ENCODE assay signal across 8 cellular contexts in the genomic region with DNA sequence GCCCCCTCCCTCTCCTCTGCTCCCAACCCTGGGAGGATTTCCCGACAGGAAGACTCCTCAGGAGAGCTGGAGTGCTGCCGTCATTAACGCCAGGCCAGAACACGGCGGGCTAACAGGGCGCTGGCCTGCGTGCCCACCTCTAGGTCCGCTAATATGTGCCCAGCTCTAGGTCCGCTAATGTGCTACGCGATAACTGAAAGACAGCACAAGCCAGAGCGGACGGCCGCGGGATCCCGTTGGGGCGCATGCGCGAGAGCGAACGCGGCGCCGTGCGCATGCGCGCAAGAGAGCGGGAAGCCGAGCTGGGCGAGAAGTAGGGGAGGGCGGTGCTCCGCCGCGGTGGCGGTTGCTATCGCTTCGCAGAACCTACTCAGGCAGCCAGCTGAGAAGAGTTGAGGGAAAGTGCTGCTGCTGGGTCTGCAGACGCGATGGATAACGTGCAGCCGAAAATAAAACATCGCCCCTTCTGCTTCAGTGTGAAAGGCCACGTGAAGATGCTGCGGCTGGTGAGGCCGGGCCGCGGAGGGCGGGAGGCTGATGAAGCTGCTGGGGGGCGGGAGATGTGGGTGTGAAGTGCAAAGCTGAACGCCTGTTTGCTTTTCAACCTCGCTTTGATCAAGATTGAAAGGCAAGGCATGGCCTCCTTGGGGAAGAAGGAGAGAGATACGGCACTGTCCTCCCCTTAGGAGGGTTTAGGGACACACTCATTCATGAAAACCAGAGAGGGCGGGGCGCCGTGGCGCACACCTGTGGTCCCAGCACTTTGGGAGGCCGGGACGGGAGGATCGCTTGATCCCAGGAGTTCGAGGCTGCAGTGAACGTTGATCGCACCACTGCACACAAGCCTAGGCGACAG. TPM values are rescaled to one million over a fixed set of nuclear protein-coding genes. Genes with fewer than 3 reads are reported as not detected.
A peak's percentile ranks its signal among the peaks of the same experiment; 100 is the strongest.
DNase-seq lines count a peak whose midpoint lies in the region; ATAC-seq, FAIRE-seq and TF ChIP-seq lines count a peak whose summit lies in the region.

A gene with protein sequence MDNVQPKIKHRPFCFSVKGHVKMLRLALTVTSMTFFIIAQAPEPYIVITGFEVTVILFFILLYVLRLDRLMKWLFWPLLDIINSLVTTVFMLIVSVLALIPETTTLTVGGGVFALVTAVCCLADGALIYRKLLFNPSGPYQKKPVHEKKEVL (plus strand): TSS at position 289 of the 856 bp plus-strand sequence. CDS start 140 bp downstream, at position 429.

- H3K9ac ChIP-seq in kidney (ENCODE audit: low read length in 2 of 2) = peak within 1 kb of the TSS; percentile 91 to 99

- peaks cover 16 to 23% of the 10 kb centered on the region in 2 donors for H3K4me1 ChIP-seq in kidney (ENCODE audit: control insufficient read depth in 1 of 2, insufficient read depth in 1 of 2, low read depth in 1 of 2, low read length in 2 of 2)

- H3K4me3 ChIP-seq in AG09309 (ENCODE audit: control insufficient read depth, low read depth, low read length) = peak within 1 kb of the TSS; percentile 93
- peak within 1 kb of the TSS; percentile 88 to 95 for H3K4me3 ChIP-seq in kidney (ENCODE audit: low read length in 2 of 2)

- peak within 1 kb of the TSS; percentile 91 for H3K4me3 Mint-ChIP-seq in central memory CD8-positive, alpha-beta T cell

- no peaks in the 10 kb centered on the region for H3K36me3 ChIP-seq in kidney (ENCODE audit: control insufficient read depth in 1 of 2, insufficient read depth in 2 of 2, low read length in 2 of 2)

- no peaks in the 10 kb centered on the region for H3K9me3 Mint-ChIP-seq in central memory CD8-positive, alpha-beta T cell

- TF ChIP-seq CTCF in AG09309 (IDR thresholded peaks at IDR 0.05; ENCODE audit: control insufficient read depth, insufficient read depth, low read depth, low read length, missing control alignments) (no peak), kidney (IDR thresholded peaks at IDR 0.05; ENCODE audit: borderline replicate concordance, extremely low read depth, insufficient read depth) (no peak)

- FAIRE-seq in kidney (lab: Jason Lieb, UNC) = no peak

- peak; percentile 31 for DNase-seq in AG09309 (ENCODE audit: low read depth)
- DNase-seq in NCI-H460 (ENCODE audit: extremely low read depth, low read depth) = peak; percentile 90
- DNase-seq in activated CD4-positive, CD25-positive, alpha-beta regulatory T cell treated with anti-CD3 and anti-CD28 coated beads, Interleukin-2, amount 50 U/mL, for 72 hours = peak; percentile 95
- peak; percentile 87 to 88 for DNase-seq in central memory CD8-positive, alpha-beta T cell (ENCODE audit: low spot score in 2 of 2)
- DNase-seq in kidney = peak; percentile 96
- peak; percentile 79 to 87 (median 81) for DNase-seq in stimulated activated CD4-positive, alpha-beta T cell treated with anti-CD3 and anti-CD28 coated beads, Interleukin-12 subunit alpha, Interleukin-12 subunit beta, amount 100 ng/mL, for 48 hours (ENCODE audit: low read depth in 2 of 3, low spot score in 1 of 3)

- ATAC-seq in GM19043 (IDR thresholded peaks at IDR 0.05; ENCODE audit: low read depth, unreplicated experiment) (peak; percentile 65), HG03354 (IDR thresholded peaks at IDR 0.05; ENCODE audit: poor library complexity, severe bottlenecking, unreplicated experiment) (peak; percentile 81)
- ATAC-seq in central memory CD8-positive, alpha-beta T cell (replicated peaks; ENCODE audit: extremely low read depth, poor library complexity, severe bottlenecking) = peak; percentile 81

- H3K27me3 Mint-ChIP-seq in central memory CD8-positive, alpha-beta T cell = no peaks in the 10 kb centered on the region

- H3K27ac ChIP-seq in kidney (ENCODE audit: low read depth in 2 of 2, low read length in 2 of 2) = peak within 1 kb of the TSS; percentile 97

- H3K36me3 Mint-ChIP-seq in central memory CD8-positive, alpha-beta T cell (ENCODE audit: insufficient read depth) = peaks cover 37% of the 10 kb centered on the region

- H3K9me3 ChIP-seq in kidney (ENCODE audit: control insufficient read depth in 1 of 2, low read length in 2 of 2) = no peaks in the 10 kb centered on the region

- peaks cover 78% of the 10 kb centered on the region for H3K4me1 Mint-ChIP-seq in central memory CD8-positive, alpha-beta T cell

- intact Hi-C loops in kidney (cut with DNase I) = no loop called here

- peak within 1 kb of the TSS; percentile 96 for H3K27ac Mint-ChIP-seq in central memory CD8-positive, alpha-beta T cell (ENCODE audit: low read depth)

RNA-seq across cellular contexts. Expression of the gene that starts here (rescaled TPM):
- 162 and 176 TPM in 2 replicates for total RNA-seq in NCI-H460 (2014; rRNA removed; shearing (Covaris generic))
- polyA plus RNA-seq in NCI-H460 (2014; cell fraction: nucleus; rRNA removed) = 136 and 187 TPM in 2 replicates
- total RNA-seq in kidney = 42.4 TPM
- polyA plus RNA-seq in kidney (ENCODE audit: insufficient read depth, low read depth, low replicate concordance) = 28.7 TPM

Comparison
In these comparisons a context has a peak if more than half of its experiments do, and no peak if none do; other contexts are left out.
1. Peak in every context shown above with its lines: DNase-seq, ATAC-seq, H3K4me3 ChIP-seq and H3K27ac ChIP-seq.
2. DNase-seq: peak in every context shown above with its lines; median percentile 96 in kidney; 95 in activated CD4-positive, CD25-positive, alpha-beta regulatory T cell treated with anti-CD3 and anti-CD28 coated beads, Interleukin-2, amount 50 U/mL, for 72 hours; 90 in NCI-H460; 88 in central memory CD8-positive, alpha-beta T cell; 81 in stimulated activated CD4-positive, alpha-beta T cell treated with anti-CD3 and anti-CD28 coated beads, Interleukin-12 subunit alpha, Interleukin-12 subunit beta, amount 100 ng/mL, for 48 hours; 31 in AG09309.